14 cellular contexts compared by ENCODE assay signal in genomic region chr11:126084608-126084912, GRCh38. TPM values are rescaled to one million over a fixed set of nuclear protein-coding genes. Genes with fewer than 3 reads are reported as not detected.
DNase-seq lines count a peak whose midpoint lies in the region; ATAC-seq and TF ChIP-seq lines count a peak whose summit lies in the region.
"Had no signal": no experiment of that assay in that cellular context is flagged by ENCODE, and none has a peak within 500 bp of the region (broad histone marks: within the 10 kb centered on the region; RNA-seq: fewer than 3 reads in every experiment).

No MANE protein-coding gene starts in this region.

- H4K20me1 ChIP-seq in neural progenitor cell (ENCODE audit: low read depth) = peaks cover 24% of the 10 kb centered on the region

- H2AFZ ChIP-seq in neural progenitor cell (replicated peaks) = no peak overlapping the region

- H3K27me3 Mint-ChIP-seq in activated naive CD4-positive, alpha-beta T cell treated with anti-CD3 and anti-CD28 coated beads, Interleukin-2, amount 10 ng/mL, durations not matched to agents 7 days and 5 days = peaks cover 3% of the 10 kb centered on the region
- no peaks in the 10 kb centered on the region for H3K27me3 Mint-ChIP-seq in activated T-helper 17 cell treated with anti-CD3 and anti-CD28 coated beads, Interleukin-2, amount 50 U/mL, for 72 hours
- peaks cover 14% of the 10 kb centered on the region for H3K27me3 Mint-ChIP-seq in neural progenitor cell (ENCODE audit: insufficient read depth, low read depth)

- peaks cover 29% of the 10 kb centered on the region for H3K4me1 Mint-ChIP-seq in activated naive CD4-positive, alpha-beta T cell treated with anti-CD3 and anti-CD28 coated beads, Interleukin-2, amount 10 ng/mL, durations not matched to agents 7 days and 5 days
- peaks cover 15% of the 10 kb centered on the region for H3K4me1 Mint-ChIP-seq in activated T-helper 17 cell treated with anti-CD3 and anti-CD28 coated beads, Interleukin-2, amount 50 U/mL, for 72 hours
- peaks cover 71% of the 10 kb centered on the region for H3K4me1 Mint-ChIP-seq in neural progenitor cell
- H3K4me1 Mint-ChIP-seq: naive B cell had no signal

- H3K27me3 ChIP-seq in HUES48 (ENCODE audit: control insufficient read depth, insufficient read depth, low read length) (no peaks in the 10 kb centered on the region), neural progenitor cell (peaks cover 64% of the 10 kb centered on the region)

- H3F3A ChIP-seq in neural progenitor cell (ENCODE audit: low read depth) = peaks cover 53% of the 10 kb centered on the region

- DNase-seq in activated naive CD4-positive, alpha-beta T cell treated with anti-CD3 and anti-CD28 coated beads, Interleukin-2, amount 10 ng/mL, durations not matched to agents 7 days and 5 days = no peak
- no peak for DNase-seq in activated naive CD4-positive, alpha-beta T cell (lab: John Stamatoyannopoulos, UW)
- no peak for DNase-seq in neural progenitor cell (ENCODE audit: low spot score)
- DNase-seq in COR-L47 (lab: John Stamatoyannopoulos, UW) = no peak
- no peak for DNase-seq in activated T-cell treated with anti-CD3 and anti-CD28 coated beads, Interleukin-2, amount 50 U/mL, for 1 hour
- DNase-seq: amniotic stem cell, foreskin fibroblast, naive B cell, NCI-H1048, NCI-H226 had no signal

- no peak for ATAC-seq in activated T-helper 17 cell treated with anti-CD3 and anti-CD28 coated beads, Interleukin-2, amount 50 U/mL, for 72 hours (replicated peaks)
- ATAC-seq in GM21723 (IDR thresholded peaks at IDR 0.05; ENCODE audit: unreplicated experiment) = no peak

- peak overlapping the region; percentile 91 for H3K27ac Mint-ChIP-seq in activated naive CD4-positive, alpha-beta T cell treated with anti-CD3 and anti-CD28 coated beads, Interleukin-2, amount 10 ng/mL, durations not matched to agents 7 days and 5 days
- peak overlapping the region; percentile 89 for H3K27ac Mint-ChIP-seq in activated T-helper 17 cell treated with anti-CD3 and anti-CD28 coated beads, Interleukin-2, amount 50 U/mL, for 72 hours
- peak overlapping the region; percentile 91 for H3K27ac Mint-ChIP-seq in neural progenitor cell

- H3K27ac ChIP-seq in HUES48 (ENCODE audit: low read depth, low read length) = peak overlapping the region; percentile 40
- no peak overlapping the region for H3K27ac ChIP-seq in neural progenitor cell
- H3K27ac ChIP-seq: SK-N-MC had no signal

- H3K4me1 ChIP-seq in HUES48 (ENCODE audit: control insufficient read depth, insufficient read depth, low read length) = peaks cover 49% of the 10 kb centered on the region
- H3K4me1 ChIP-seq in neural progenitor cell = peaks cover 59% of the 10 kb centered on the region

- H3K9me3 ChIP-seq in HUES48 (ENCODE audit: control insufficient read depth, insufficient read depth, low read length) (no peaks in the 10 kb centered on the region), neural progenitor cell (ENCODE audit: low read depth) (no peaks in the 10 kb centered on the region)

- H3K9me3 Mint-ChIP-seq in activated naive CD4-positive, alpha-beta T cell treated with anti-CD3 and anti-CD28 coated beads, Interleukin-2, amount 10 ng/mL, durations not matched to agents 7 days and 5 days = no peaks in the 10 kb centered on the region
- no peaks in the 10 kb centered on the region for H3K9me3 Mint-ChIP-seq in activated T-helper 17 cell treated with anti-CD3 and anti-CD28 coated beads, Interleukin-2, amount 50 U/mL, for 72 hours
- H3K9me3 Mint-ChIP-seq in neural progenitor cell = no peaks in the 10 kb centered on the region
- H3K9me3 Mint-ChIP-seq: naive B cell had no signal

- no peak overlapping the region for H3K4me3 ChIP-seq in HUES48 (ENCODE audit: low read depth, low read length)
- no peak overlapping the region for H3K4me3 ChIP-seq in neural progenitor cell
- H3K4me3 ChIP-seq: SK-N-MC had no signal

- H3K79me2 ChIP-seq in neural progenitor cell (ENCODE audit: low read depth) = no peaks in the 10 kb centered on the region

- peak overlapping the region; percentile 43 for H3K4me2 ChIP-seq in neural progenitor cell

- H3K4me3 Mint-ChIP-seq in activated naive CD4-positive, alpha-beta T cell treated with anti-CD3 and anti-CD28 coated beads, Interleukin-2, amount 10 ng/mL, durations not matched to agents 7 days and 5 days = peak overlapping the region; percentile 29
- H3K4me3 Mint-ChIP-seq in activated T-helper 17 cell treated with anti-CD3 and anti-CD28 coated beads, Interleukin-2, amount 50 U/mL, for 72 hours = peak overlapping the region; percentile 64
- peak overlapping the region; percentile 54 for H3K4me3 Mint-ChIP-seq in neural progenitor cell

- no peaks in the 10 kb centered on the region for H3K36me3 Mint-ChIP-seq in activated naive CD4-positive, alpha-beta T cell treated with anti-CD3 and anti-CD28 coated beads, Interleukin-2, amount 10 ng/mL, durations not matched to agents 7 days and 5 days
- H3K36me3 Mint-ChIP-seq in activated T-helper 17 cell treated with anti-CD3 and anti-CD28 coated beads, Interleukin-2, amount 50 U/mL, for 72 hours (ENCODE audit: low read depth) = no peaks in the 10 kb centered on the region
- H3K36me3 Mint-ChIP-seq in neural progenitor cell = no peaks in the 10 kb centered on the region
- H3K36me3 Mint-ChIP-seq: naive B cell had no signal

- no peaks in the 10 kb centered on the region for H3K36me3 ChIP-seq in HUES48 (ENCODE audit: control insufficient read depth, insufficient read depth, low read length)
- H3K36me3 ChIP-seq in neural progenitor cell = no peaks in the 10 kb centered on the region

- H3K9ac ChIP-seq in HUES48 (ENCODE audit: low read depth, low read length) (no peak overlapping the region), neural progenitor cell (no peak overlapping the region)

- CTCF ChIA-PET in activated naive CD4-positive, alpha-beta T cell treated with anti-CD3 and anti-CD28 coated beads, Interleukin-2, amount 10 ng/mL, durations not matched to agents 7 days and 5 days (lab: Charles Lee) = interaction anchor here (0.8 to 1.4 kb wide), 2 partner anchors 109 to 145 kb away, joined by 3 to 8 read pairs; no protein-coding TSS in a partner anchor

- no peak for TF ChIP-seq CTCF in neural progenitor cell (IDR thresholded peaks at IDR 0.05)

RNA-seq across cellular contexts. Expression of gene CDON, which starts 21.9 kb away (rescaled TPM):
- total RNA-seq in activated T-helper 17 cell treated with anti-CD3 and anti-CD28 coated beads, Interleukin-2, amount 50 U/mL, for 72 hours = 1 to 10 TPM; 1.8 to 2.6 TPM
- 50.5 and 71.3 TPM in 2 replicates for total RNA-seq in neural progenitor cell (ENCODE audit: low replicate concordance)

Comparison
In these comparisons a context has a peak if more than half of its experiments do, and no peak if none do; other contexts are left out.
1. RNA of gene CDON, which starts 21.9 kb away (total RNA-seq): 50.5 to 71.3 TPM in neural progenitor cell; 1.8 to 2.6 TPM in activated T-helper 17 cell treated with anti-CD3 and anti-CD28 coated beads, Interleukin-2, amount 50 U/mL, for 72 hours; every median in the first group is over 10 times any median in the second.
2. Peak in every context shown above with its lines, with median percentiles within 50 percentile points of each other: H3K27ac Mint-ChIP-seq and H3K4me3 Mint-ChIP-seq.